Comparison of ENCODE assay signal across 34 cellular contexts in the genomic region with DNA sequence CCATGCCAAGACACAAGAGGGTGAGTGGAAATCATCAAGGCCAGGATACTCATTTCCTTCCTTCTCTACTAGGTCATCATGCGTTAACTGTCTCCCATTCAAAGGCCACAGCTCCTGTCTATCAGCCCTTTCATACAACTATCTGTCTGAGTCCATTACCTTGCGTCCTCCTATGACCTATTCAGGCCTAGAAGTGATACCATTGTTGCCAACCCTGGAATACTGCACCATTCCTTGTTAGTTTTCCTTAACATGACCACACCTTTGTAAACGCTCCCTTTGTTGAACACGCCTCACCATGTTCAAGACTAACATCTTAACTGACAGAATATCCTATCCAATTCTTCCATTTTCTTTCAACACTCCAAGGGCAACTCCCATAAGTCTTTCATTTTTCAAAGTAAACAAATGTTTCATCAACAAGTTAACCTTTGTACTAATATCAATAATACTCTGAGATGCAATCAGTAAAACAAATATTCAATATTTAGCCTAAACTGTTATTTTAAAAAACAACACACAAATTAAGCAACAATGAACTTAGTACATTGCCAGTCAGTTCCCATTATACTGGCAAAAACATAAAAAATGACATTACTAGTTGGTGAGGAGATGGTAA.
"Had no signal": no experiment of that assay in that cellular context is flagged by ENCODE, and none has a peak within 500 bp of the region (broad histone marks: within the 10 kb centered on the region; RNA-seq: fewer than 3 reads in every experiment).

No MANE protein-coding gene starts in this region.

- H3K27ac Mint-ChIP-seq: activated CD4-positive, alpha-beta T cell treated with anti-CD3 and anti-CD28 coated beads for 36 hours; activated CD4-positive, alpha-beta T cell treated with anti-CD3 and anti-CD28 coated beads, Interleukin-2, amount 10 ng/mL, durations not matched to agents 7 days and 5 days; activated CD8-positive, alpha-beta T cell treated with anti-CD3 and anti-CD28 coated beads, Interleukin-2, amount 10 ng/mL, durations not matched to agents 7 days and 5 days; activated naive CD4-positive, alpha-beta T cell treated with anti-CD3 and anti-CD28 coated beads, Interleukin-2, amount 50 U/mL, for 24 hours; activated T-cell treated with anti-CD3 and anti-CD28 coated beads, Interleukin-2, amount 50 U/mL, for 24 hours; activated T-helper 2 cell treated with anti-CD3 and anti-CD28 coated beads, Interferon-gamma antibody, Interleukin-2, Interleukin-4, amounts not matched to agents 10 μg/mL and 5 μg/mL and 100 μg/mL, durations not matched to agents 14 hours and 24 hours and 36 hours; brain; T-helper 1 cell treated with Interleukin-12 subunit alpha and Interleukin-12 subunit beta and Interleukin-4 antibody, amounts not matched to agents 30 μg/mL and 1 μg/mL, for 36 hours; T-helper 2 cell treated with Interferon-gamma antibody and Interleukin-4, amounts not matched to agents 5 μg/mL and 100 μg/mL, for 36 hours had no signal

- DNase-seq: activated CD4-positive, alpha-beta T cell treated with anti-CD3 and anti-CD28 coated beads for 36 hours; activated CD4-positive, alpha-beta T cell treated with anti-CD3 and anti-CD28 coated beads, Interleukin-2, amount 10 ng/mL, durations not matched to agents 7 days and 5 days; activated CD4-positive, alpha-beta T cell treated with anti-CD3 and anti-CD28 coated beads, Interleukin-2, amount 50 U/mL, for 48 hours; activated CD8-positive, alpha-beta T cell treated with anti-CD3 and anti-CD28 coated beads, Interleukin-2, amount 10 ng/mL, durations not matched to agents 7 days and 5 days; activated gamma-delta T cell; activated naive CD4-positive, alpha-beta T cell treated with Interleukin-2 at 50 U/mL for 16 hours; activated T-cell treated with anti-CD3 and anti-CD28 coated beads, Interleukin-2, amount 50 U/mL, for 24 hours; adrenal gland; anterior cingulate cortex; caudate nucleus; cerebellar nuclear complex; Karpas-422; KBM-7; NCI-H1105; NCI-H1417 treated with DMSO at 0.1 percent for 48 hours; NCI-H187 treated with DMSO at 0.1 percent for 48 hours; NCI-H2107; NCI-H2171; NCI-H510A; NCI-H69; NK-92 treated with Interleukin-12 subunit alpha and Interleukin-12 subunit beta, amount 100 ng/mL, for 24 hours; PC-3; Peyer's patch; RPMI8226; SHP77 treated with DMSO at 0.1 percent for 48 hours; SK-N-SH had no signal

- H3K27me3 ChIP-seq: adrenal gland, Peyer's patch had no signal

- H3K9me3 ChIP-seq: adrenal gland, Peyer's patch, SJSA1, SK-N-SH had no signal

- H3K9ac ChIP-seq: SK-N-SH had no signal

- H3K4me3 ChIP-seq: adrenal gland, Peyer's patch, SJSA1 had no signal

- H3K27ac ChIP-seq: adrenal gland, Peyer's patch, SJSA1 had no signal

- ATAC-seq: activated CD4-positive, alpha-beta T cell treated with anti-CD3 and anti-CD28 coated beads for 36 hours; activated CD4-positive, CD25-positive, alpha-beta regulatory T cell treated with anti-CD3 and anti-CD28 coated beads, Interleukin-2, amount 50 U/mL, for 24 hours; activated CD8-positive, alpha-beta T cell treated with anti-CD3 and anti-CD28 coated beads, Interleukin-2, amount 10 ng/mL, durations not matched to agents 7 days and 5 days; PC-3 had no signal

- H3K4me1 ChIP-seq: adrenal gland, Peyer's patch, SJSA1 had no signal

- H3K36me3 ChIP-seq: adrenal gland, Peyer's patch, SJSA1 had no signal

- FAIRE-seq: bronchial epithelial cell had no signal

- H3K27me3 Mint-ChIP-seq: brain had no signal

- H3K4me1 Mint-ChIP-seq: activated CD4-positive, alpha-beta T cell treated with anti-CD3 and anti-CD28 coated beads for 36 hours; activated CD4-positive, alpha-beta T cell treated with anti-CD3 and anti-CD28 coated beads, Interleukin-2, amount 10 ng/mL, durations not matched to agents 7 days and 5 days; activated naive CD4-positive, alpha-beta T cell treated with anti-CD3 and anti-CD28 coated beads, Interleukin-2, amount 50 U/mL, for 24 hours; brain had no signal

- H3K9me3 Mint-ChIP-seq: activated CD4-positive, alpha-beta T cell treated with anti-CD3 and anti-CD28 coated beads, Interleukin-2, amount 10 ng/mL, durations not matched to agents 7 days and 5 days; activated naive CD4-positive, alpha-beta T cell treated with anti-CD3 and anti-CD28 coated beads, Interleukin-2, amount 50 U/mL, for 24 hours; activated T-cell treated with anti-CD3 and anti-CD28 coated beads, Interleukin-2, amount 50 U/mL, for 24 hours; activated T-helper 2 cell treated with anti-CD3 and anti-CD28 coated beads, Interferon-gamma antibody, Interleukin-2, Interleukin-4, amounts not matched to agents 10 μg/mL and 5 μg/mL and 100 μg/mL, durations not matched to agents 14 hours and 24 hours and 36 hours; T-helper 1 cell treated with Interleukin-12 subunit alpha and Interleukin-12 subunit beta and Interleukin-4 antibody, amounts not matched to agents 30 μg/mL and 1 μg/mL, for 36 hours; T-helper 2 cell treated with Interferon-gamma antibody and Interleukin-4, amounts not matched to agents 5 μg/mL and 100 μg/mL, for 36 hours had no signal

- H3K4me3 Mint-ChIP-seq: activated CD4-positive, alpha-beta T cell treated with anti-CD3 and anti-CD28 coated beads for 36 hours; activated CD4-positive, alpha-beta T cell treated with anti-CD3 and anti-CD28 coated beads, Interleukin-2, amount 10 ng/mL, durations not matched to agents 7 days and 5 days; activated CD8-positive, alpha-beta T cell treated with anti-CD3 and anti-CD28 coated beads, Interleukin-2, amount 10 ng/mL, durations not matched to agents 7 days and 5 days; activated naive CD4-positive, alpha-beta T cell treated with anti-CD3 and anti-CD28 coated beads, Interleukin-2, amount 50 U/mL, for 24 hours; activated T-cell treated with anti-CD3 and anti-CD28 coated beads, Interleukin-2, amount 50 U/mL, for 24 hours; brain; T-helper 1 cell treated with Interleukin-12 subunit alpha and Interleukin-12 subunit beta and Interleukin-4 antibody, amounts not matched to agents 30 μg/mL and 1 μg/mL, for 36 hours; T-helper 2 cell treated with Interferon-gamma antibody and Interleukin-4, amounts not matched to agents 5 μg/mL and 100 μg/mL, for 36 hours had no signal
